In genomic region chr15:64844576-64845140, GRCh38 we compare ENCODE assay signal across 9 cellular contexts. TPM values are rescaled to one million over a fixed set of nuclear protein-coding genes. Genes with fewer than 3 reads are reported as not detected.
DNase-seq lines count a peak whose midpoint lies in the region; ATAC-seq and TF ChIP-seq lines count a peak whose summit lies in the region.
"Had no signal": no experiment of that assay in that cellular context is flagged by ENCODE, and none has a peak within 500 bp of the region (broad histone marks: within the 10 kb centered on the region; RNA-seq: fewer than 3 reads in every experiment).

No MANE protein-coding gene starts in this region.

- no peaks in the 10 kb centered on the region for H3K27me3 ChIP-seq in KMS-11 (ENCODE audit: insufficient read depth, low read depth)
- no peaks in the 10 kb centered on the region for H3K27me3 ChIP-seq in breast epithelium
- no peaks in the 10 kb centered on the region for H3K27me3 ChIP-seq in muscle layer of colon (ENCODE audit: control insufficient read depth in 1 of 2, insufficient read depth in 2 of 2, low read length in 2 of 2)

- H2AFZ ChIP-seq in KMS-11 (ENCODE audit: low read depth): no peak overlapping the region

- no peak for DNase-seq in AG10803 (ENCODE audit: low read depth)
- no peak for DNase-seq in breast epithelium (ENCODE audit: low spot score in 2 of 2)
- no peak for DNase-seq in putamen (ENCODE audit: low spot score)
- DNase-seq: NCI-H2107 had no signal

- no peaks in the 10 kb centered on the region for H4K20me1 ChIP-seq in KMS-11 (ENCODE audit: insufficient read depth)

- intact Hi-C loops in breast epithelium (cut with DNase I; ENCODE audit: low total_unique reads): no loop called here

- no peak for TF ChIP-seq POLR2A in breast epithelium (IDR thresholded peaks at IDR 0.05)

- ATAC-seq in HG02678 (IDR thresholded peaks at IDR 0.05; ENCODE audit: unreplicated experiment) (no peak), HG03196 (IDR thresholded peaks at IDR 0.05; ENCODE audit: unreplicated experiment) (no peak), HG03442 (IDR thresholded peaks at IDR 0.05; ENCODE audit: unreplicated experiment) (no peak)

- H3K4me3 ChIP-seq in AG10803 (ENCODE audit: low read length): peak overlapping the region; percentile 96
- H3K4me3 ChIP-seq in KMS-11 (IDR thresholded peaks at IDR 0.05; ENCODE audit: insufficient read depth, low read depth, low read length): no peak overlapping the region
- H3K4me3 ChIP-seq in breast epithelium: peak overlapping the region; percentile 22 to 95 (median 91)
- peak overlapping the region; percentile 2 to 96 for H3K4me3 ChIP-seq in muscle layer of colon (ENCODE audit: low read depth in 1 of 2, low read length in 2 of 2)

- H3K36me3 ChIP-seq in KMS-11 (ENCODE audit: insufficient read depth) (no peaks in the 10 kb centered on the region), breast epithelium (no peaks in the 10 kb centered on the region), muscle layer of colon (ENCODE audit: insufficient read depth, low read length) (peaks cover 7% of the 10 kb centered on the region)

- peaks cover 15% of the 10 kb centered on the region; the same call in 1 of the 2 replicates for H3K79me2 ChIP-seq in KMS-11 (ENCODE audit: insufficient read depth, low read depth)

- H3K9ac ChIP-seq in KMS-11: no peak overlapping the region
- H3K9ac ChIP-seq in muscle layer of colon (ENCODE audit: low read length): peak overlapping the region; percentile 96

- TF ChIP-seq CTCF in AG10803 (conservative IDR thresholded peaks at IDR 0.05; ENCODE audit: low read length): no peak
- no peak for TF ChIP-seq CTCF in KMS-11 (conservative IDR thresholded peaks at IDR 0.05; ENCODE audit: low read depth, low read length)
- TF ChIP-seq CTCF in breast epithelium (IDR thresholded peaks at IDR 0.05): no peak

- H3K4me1 ChIP-seq in KMS-11 (ENCODE audit: low read depth, poor library complexity, severe bottlenecking) (peaks cover 44% of the 10 kb centered on the region), breast epithelium (peaks cover 0 to 6% of the 10 kb centered on the region in 2 donors), muscle layer of colon (ENCODE audit: insufficient read depth, low read length) (peaks cover 47% of the 10 kb centered on the region)

- H3K27ac ChIP-seq in KMS-11: no peak overlapping the region
- peak overlapping the region; percentile 94 to 96 for H3K27ac ChIP-seq in breast epithelium
- peak overlapping the region; percentile 55 for H3K27ac ChIP-seq in muscle layer of colon (ENCODE audit: low read depth, low read length)

- no peaks in the 10 kb centered on the region for H3K9me3 ChIP-seq in breast epithelium
- H3K9me3 ChIP-seq in muscle layer of colon (ENCODE audit: low read length): no peaks in the 10 kb centered on the region

- peak overlapping the region; percentile 60; the same call in 1 of the 2 replicates for H3K4me2 ChIP-seq in KMS-11

RNA-seq across cellular contexts. Expression of gene PLEKHO2, which starts 2.9 kb away (rescaled TPM):
- 10 to 100 TPM; 21.1 to 33.3 (median 26.5) TPM for total RNA-seq in breast epithelium

RNA-seq across cellular contexts. Expression of gene PIF1, which starts 19.2 kb away (rescaled TPM):
- 1 to 10 TPM in 1 of 3 donors, under 1 TPM in 2; 0.44 to 1.3 (median 0.66) TPM for total RNA-seq in breast epithelium
